Comparison of ENCODE assay signal across 13 cellular contexts in the genomic region with DNA sequence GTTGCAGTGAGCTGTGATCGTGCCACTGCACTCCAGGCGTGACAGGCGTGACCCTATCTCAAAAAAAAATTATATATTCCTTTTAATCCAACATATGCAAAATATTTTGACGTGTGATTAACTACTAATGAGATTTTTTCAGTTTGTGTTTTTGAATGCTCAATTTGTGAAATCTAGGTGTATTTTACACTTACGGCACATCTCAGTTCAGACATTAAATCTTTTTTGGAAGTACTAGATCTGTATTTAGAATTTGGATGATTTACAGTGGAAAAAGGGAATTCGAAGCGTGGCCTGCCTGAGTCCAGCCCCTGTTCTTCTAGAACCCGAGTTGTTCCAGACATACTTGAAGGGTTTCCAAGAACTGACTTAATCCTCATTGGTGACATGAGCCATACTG.
"Had no signal": no experiment of that assay in that cellular context is flagged by ENCODE, and none has a peak within 500 bp of the region (broad histone marks: within the 10 kb centered on the region; RNA-seq: fewer than 3 reads in every experiment).

No MANE protein-coding gene starts in this region.

- H3K36me3 ChIP-seq: esophagus muscularis mucosa, pancreas, thyroid gland, vagina had no signal

- H3K9me3 ChIP-seq: esophagus muscularis mucosa, pancreas, thyroid gland, vagina had no signal

- DNase-seq: activated CD4-positive, alpha-beta T cell treated with anti-CD3 and anti-CD28 coated beads, Interleukin-2, amount 50 U/mL, for 4 hours; activated CD4-positive, CD25-positive, alpha-beta regulatory T cell treated with anti-CD3 and anti-CD28 coated beads, Interleukin-2, amount 50 U/mL, for 72 hours; activated CD8-positive, alpha-beta memory T cell treated with anti-CD3 and anti-CD28 coated beads, Interleukin-2, amount 10 ng/mL, durations not matched to agents 7 days and 5 days; activated effector memory CD4-positive, alpha-beta T cell treated with anti-CD3 and anti-CD28 coated beads, Interleukin-2, amount 50 U/mL, for 16 hours; activated naive CD8-positive, alpha-beta T cell treated with anti-CD3 and anti-CD28 coated beads for 36 hours; activated T-cell treated with anti-CD3 and anti-CD28 coated beads, Interleukin-2, amount 50 U/mL, for 24 hours; dorsolateral prefrontal cortex; mammary epithelial cell; pancreas; stimulated activated CD4-positive, alpha-beta T cell treated with anti-CD3 and anti-CD28 coated beads, Interleukin-4, amount 100 ng/mL, for 4 hours; thyroid gland had no signal

- ATAC-seq: activated CD8-positive, alpha-beta memory T cell treated with anti-CD3 and anti-CD28 coated beads, Interleukin-2, amount 10 ng/mL, durations not matched to agents 7 days and 5 days; pancreas had no signal

- H3K27ac ChIP-seq: esophagus muscularis mucosa, vagina had no signal

- H3K4me3 ChIP-seq: dorsolateral prefrontal cortex, esophagus muscularis mucosa, pancreas, thyroid gland, vagina had no signal

- H3K27me3 ChIP-seq: dorsolateral prefrontal cortex, esophagus muscularis mucosa, pancreas, thyroid gland, vagina had no signal
